In genomic region chr15:52288051-52288942, GRCh38 we compare ENCODE assay signal across 10 cellular contexts. TPM values are rescaled to one million over a fixed set of nuclear protein-coding genes. Genes with fewer than 3 reads are reported as not detected.
DNase-seq lines count a peak whose midpoint lies in the region; ATAC-seq, FAIRE-seq and TF ChIP-seq lines count a peak whose summit lies in the region.
"Had no signal": no experiment of that assay in that cellular context is flagged by ENCODE, and none has a peak within 500 bp of the region (broad histone marks: within the 10 kb centered on the region; RNA-seq: fewer than 3 reads in every experiment).

No MANE protein-coding gene starts in this region.

- peaks cover 3% of the 10 kb centered on the region for H3K79me1 ChIP-seq in neuronal stem cell (ENCODE audit: low read depth, low read length)

- DNase-seq in DMS53 (lab: John Stamatoyannopoulos, UW): peak; percentile 89
- DNase-seq in NCI-H510A (lab: John Stamatoyannopoulos, UW): peak; percentile 61
- peak; percentile 24 for DNase-seq in endothelial cell of umbilical vein (ENCODE audit: low read depth, low spot score)
- no peak for DNase-seq in neuronal stem cell (ENCODE audit: low spot score)
- DNase-seq in activated T-cell treated with anti-CD3 and anti-CD28 coated beads, Interleukin-2, amount 50 U/mL, for 1 hour: no peak
- DNase-seq in DMS114 treated with DMSO at 0.1 percent for 48 hours (lab: John Stamatoyannopoulos, UW; ENCODE audit: unreplicated experiment): no peak
- no peak for DNase-seq in G401 (ENCODE audit: low spot score)
- DNase-seq: activated CD4-positive, CD25-positive, alpha-beta regulatory T cell treated with anti-CD3 and anti-CD28 coated beads, Interleukin-2, amount 50 U/mL, for 72 hours had no signal

- H3K4me1 ChIP-seq in endothelial cell of umbilical vein (ENCODE audit: control insufficient read depth, extremely low read depth, insufficient read depth, low read length) (no peaks in the 10 kb centered on the region), neuronal stem cell (ENCODE audit: control insufficient read depth in 2 of 2, insufficient read depth in 1 of 2, low read depth in 1 of 2, low read length in 2 of 2) (peaks cover 7 to 18% of the 10 kb centered on the region in 2 donors)

- no peak for FAIRE-seq in endothelial cell of umbilical vein (lab: Jason Lieb, UNC)

- POLR2A ChIA-PET in endothelial cell of umbilical vein (lab: Charles Lee): no interaction called here

- no peak for ATAC-seq in GM18867 (IDR thresholded peaks at IDR 0.05; ENCODE audit: unreplicated experiment)

- no peak overlapping the region for H2BK5ac ChIP-seq in neuronal stem cell (ENCODE audit: low read length)

- no peaks in the 10 kb centered on the region for H4K20me1 ChIP-seq in endothelial cell of umbilical vein (replicated peaks; ENCODE audit: control insufficient read depth, extremely low read depth, insufficient read depth, low read length)

- CTCF ChIA-PET in endothelial cell of umbilical vein (lab: Charles Lee): interaction anchor here (1.0 kb wide), 1 partner anchor 447 kb away, joined by 6 read pairs; no protein-coding TSS in a partner anchor

- no peak overlapping the region for H3K4me3 ChIP-seq in endothelial cell of umbilical vein (replicated peaks in 1 of 3; ENCODE audit: insufficient read depth in 1 of 3, low read depth in 1 of 3, low read length in 3 of 3)
- no peak overlapping the region for H3K4me3 ChIP-seq in neuronal stem cell (ENCODE audit: low read length in 2 of 2)
- H3K4me3 ChIP-seq: skin epidermis had no signal

- H3K4me2 ChIP-seq in endothelial cell of umbilical vein (ENCODE audit: insufficient read depth, low read length) (no peak overlapping the region), neuronal stem cell (ENCODE audit: insufficient read depth, low read length, poor library complexity, severe bottlenecking) (no peak overlapping the region)

- no peaks in the 10 kb centered on the region for H3K9me3 ChIP-seq in endothelial cell of umbilical vein (replicated peaks; ENCODE audit: control insufficient read depth, insufficient read depth, low read length)
- H3K9me3 ChIP-seq in neuronal stem cell (replicated peaks in 1 of 2; ENCODE audit: control insufficient read depth in 2 of 2, insufficient read depth in 1 of 2, low read depth in 1 of 2, low read length in 2 of 2): peaks cover 5 to 9% of the 10 kb centered on the region in 2 donors

- no peak overlapping the region for H2BK12ac ChIP-seq in neuronal stem cell (ENCODE audit: low read length)

- H4K8ac ChIP-seq in neuronal stem cell (ENCODE audit: low read depth, low read length): peak overlapping the region; percentile 26

- no peak overlapping the region for H4K91ac ChIP-seq in neuronal stem cell (ENCODE audit: low read depth, low read length, poor library complexity)

- H3K9ac ChIP-seq in endothelial cell of umbilical vein (replicated peaks; ENCODE audit: extremely low read depth, insufficient read depth, low read length) (no peak overlapping the region), neuronal stem cell (ENCODE audit: low read depth, low read length, poor library complexity) (no peak overlapping the region)

- H2BK15ac ChIP-seq in neuronal stem cell (ENCODE audit: low read length): peak overlapping the region; percentile 35

- H3K27ac ChIP-seq in endothelial cell of umbilical vein (ENCODE audit: insufficient read depth, low read depth, low read length): no peak overlapping the region
- H3K27ac ChIP-seq in neuronal stem cell (replicated peaks; ENCODE audit: low read length): no peak overlapping the region

- no TSS peak for BruUV-seq in endothelial cell of umbilical vein (replicated peaks; lab: Mats Ljungman, UMichigan)

- H3K4ac ChIP-seq in neuronal stem cell (ENCODE audit: low read length): no peak overlapping the region

- no peak overlapping the region for H3K23ac ChIP-seq in neuronal stem cell (ENCODE audit: low read depth, low read length, poor library complexity)

- H3K27me3 ChIP-seq in endothelial cell of umbilical vein (ENCODE audit: control insufficient read depth in 2 of 2, insufficient read depth in 2 of 2, low read length in 2 of 2) (no peaks in the 10 kb centered on the region), neuronal stem cell (ENCODE audit: control insufficient read depth in 3 of 3, insufficient read depth in 3 of 3, low read depth in 1 of 3, low read length in 3 of 3) (no peaks in the 10 kb centered on the region)

- H3K9me1 ChIP-seq in endothelial cell of umbilical vein (replicated peaks; ENCODE audit: control insufficient read depth, extremely low read depth, insufficient read depth, low read length): no peaks in the 10 kb centered on the region

- H3K18ac ChIP-seq in neuronal stem cell (ENCODE audit: low read length): peak overlapping the region; percentile 91

- no peak for TF ChIP-seq POLR2A in endothelial cell of umbilical vein (IDR thresholded peaks at IDR 0.05; ENCODE audit: low read depth, low read length)

- no peak overlapping the region for H3K14ac ChIP-seq in neuronal stem cell (ENCODE audit: low read length)

- no peak overlapping the region for H2AFZ ChIP-seq in endothelial cell of umbilical vein (ENCODE audit: low read depth, low read length)
- no peak overlapping the region for H2AFZ ChIP-seq in neuronal stem cell (ENCODE audit: low read length)

- dilution Hi-C loops in endothelial cell of umbilical vein (cut with MboI; ENCODE audit: extremely low pct_ligation_motif_present, low sequenced_read_pairs): no loop called here

- no peaks in the 10 kb centered on the region for H3K79me2 ChIP-seq in endothelial cell of umbilical vein (ENCODE audit: control insufficient read depth, insufficient read depth, low read length)

- WGBS in neuronal stem cell (ENCODE audit: extremely low coverage in 2 of 2, insufficient read length in 2 of 2, insufficient replicate concordance in 1 of 2), 2 donors: no CpG with 5 or more reads among the region's 13 CpGs

- peak overlapping the region; percentile 95 for H2AK5ac ChIP-seq in neuronal stem cell (ENCODE audit: low read depth, low read length)

- intact Hi-C loops in endothelial cell of umbilical vein (cut with micrococcal nuclease): no loop called here

- in situ Hi-C loops in G401 (cut with HindIII; ENCODE audit: low sequenced_read_pairs): no loop called here

- no peak overlapping the region for H2BK120ac ChIP-seq in neuronal stem cell (ENCODE audit: low read depth, low read length)

- no peak for TF ChIP-seq CTCF in endothelial cell of umbilical vein (IDR thresholded peaks at IDR 0.05; ENCODE audit: extremely low read depth in 1 of 2, insufficient read depth in 1 of 2, low read depth in 1 of 2, low read length in 2 of 2)

- H3K36me3 ChIP-seq in endothelial cell of umbilical vein (ENCODE audit: control insufficient read depth in 2 of 2, extremely low read depth in 1 of 2, insufficient read depth in 2 of 2, low read length in 2 of 2) (no peaks in the 10 kb centered on the region), neuronal stem cell (replicated peaks in 1 of 2; ENCODE audit: control insufficient read depth in 2 of 2, insufficient read depth in 2 of 2, low read length in 2 of 2) (no peaks in the 10 kb centered on the region)

TF ChIP-seq in endothelial cell of umbilical vein, 7 proteins besides CTCF, POLR2A, EP300 and RAD21:
- TF ChIP-seq MYC (IDR thresholded peaks at IDR 0.05; ENCODE audit: low read depth, low read length) (no peak), GATA2 (IDR thresholded peaks at IDR 0.05; ENCODE audit: insufficient read depth, insufficient read length, low read depth, low read length) (no peak), EZH2 (IDR thresholded peaks at IDR 0.05; ENCODE audit: borderline replicate concordance, low read depth, low read length, severe bottlenecking) (no peak), JUN (IDR thresholded peaks at IDR 0.05; ENCODE audit: borderline replicate concordance, insufficient read depth, insufficient read length, low read depth) (no peak), POLR2AphosphoS5 (IDR thresholded peaks at IDR 0.05; ENCODE audit: insufficient read depth, low read depth, low read length) (no peak), FOS (IDR thresholded peaks at IDR 0.05; ENCODE audit: borderline replicate concordance, insufficient read depth, low read length) (no peak), MAX (IDR thresholded peaks at IDR 0.05; ENCODE audit: insufficient read depth, insufficient read length) (no peak)

RNA-seq across cellular contexts. Expression of gene MYO5C, which starts 7.3 kb away (rescaled TPM):
- 18.4 and 19.4 TPM in 2 replicates for total RNA-seq in endothelial cell of umbilical vein
- polyA plus RNA-seq in endothelial cell of umbilical vein: 4.2 and 7.5 TPM in 2 replicates
- 4.1 and 5.1 TPM in 2 replicates for polyA plus RNA-seq in endothelial cell of umbilical vein (2011; cell fraction: cytosol; rRNA removed)
- 20.3 and 23.1 TPM in 2 replicates for polyA plus RNA-seq in endothelial cell of umbilical vein (2011; cell fraction: nucleus; rRNA removed)
- 3.4 TPM in 2 replicates for polyA plus RNA-seq in endothelial cell of umbilical vein (2012)
- 37.4 and 39.6 TPM in 2 replicates for polyA minus RNA-seq in endothelial cell of umbilical vein
- 4.5 TPM for polyA minus RNA-seq in endothelial cell of umbilical vein (2011; cell fraction: cytosol; rRNA and poly(A)+ RNA removed)
- polyA minus RNA-seq in endothelial cell of umbilical vein (2011; cell fraction: nucleus; rRNA and poly(A)+ RNA removed): 27.8 and 34.3 TPM in 2 replicates
- 4.4 TPM for polyA plus RNA-seq in neuronal stem cell (2013, experiment 1 of 2)
- polyA plus RNA-seq in neuronal stem cell (2013, experiment 2 of 2): 4.4 TPM
- 1.3 and 4.2 TPM in 2 replicates for total RNA-seq in G401 (2014; rRNA removed; shearing (Covaris generic))

Comparison
In these comparisons a context has a peak if more than half of its experiments do, and no peak if none do; other contexts are left out.
1. DNase-seq: peak in DMS53 (single experiment), NCI-H510A (single experiment) and endothelial cell of umbilical vein (single experiment); none in neuronal stem cell (single experiment), activated T-cell treated with anti-CD3 and anti-CD28 coated beads, Interleukin-2, amount 50 U/mL, for 1 hour (single experiment), DMS114 treated with DMSO at 0.1 percent for 48 hours (single experiment) and G401 (single experiment).